1 cellular context compared by ENCODE assay signal in genomic region chr12:126424696-126425095, GRCh38.
TF ChIP-seq lines count a peak whose summit lies in the region.

No MANE protein-coding gene starts in this region.

TF ChIP-seq in SK-N-SH treated with all-trans-retinoic acid at 6 μM for 48 hours, 23 proteins besides CTCF, POLR2A, EP300 and RAD21 (continued from another document):
- TF ChIP-seq GLIS3 (CRISPR knock-in tag; IDR thresholded peaks at IDR 0.05) (no peak), ARNTL (CRISPR knock-in tag; IDR thresholded peaks at IDR 0.05; ENCODE audit: borderline replicate concordance, low read depth) (no peak), BACH2 (CRISPR knock-in tag; IDR thresholded peaks at IDR 0.05; ENCODE audit: borderline replicate concordance) (no peak), ZNF8 (CRISPR knock-in tag; IDR thresholded peaks at IDR 0.05) (no peak), ZFP30 (CRISPR knock-in tag; IDR thresholded peaks at IDR 0.05) (no peak), TCF4 (CRISPR knock-in tag; IDR thresholded peaks at IDR 0.05; ENCODE audit: borderline replicate concordance) (no peak), OSR1 (CRISPR knock-in tag; IDR thresholded peaks at IDR 0.05) (no peak), TSHZ2 (CRISPR knock-in tag; IDR thresholded peaks at IDR 0.05) (no peak)
